In genomic region chr7:44727346-44728262, GRCh38 we compare ENCODE assay signal across 1 cellular context.
TF ChIP-seq lines count a peak whose summit lies in the region.

No MANE protein-coding gene starts in this region.

TF ChIP-seq in GM23338, 12 proteins besides CTCF, POLR2A, EP300 and RAD21 (continued from another document):
- TF ChIP-seq ETS1 (IDR thresholded peaks at IDR 0.05) = no peak
- TF ChIP-seq JUNB (IDR thresholded peaks at IDR 0.05; ENCODE audit: unreplicated experiment) = no peak
- TF ChIP-seq NANOG (IDR thresholded peaks at IDR 0.05; ENCODE audit: borderline replicate concordance) = no peak
- no peak for TF ChIP-seq ZNF331 (CRISPR knock-in tag; IDR thresholded peaks at IDR 0.05; ENCODE audit: low read depth)
- TF ChIP-seq EZH2 (IDR thresholded peaks at IDR 0.05; ENCODE audit: low read depth, unreplicated experiment) = no peak
- TF ChIP-seq EZH2phosphoT487 (IDR thresholded peaks at IDR 0.05; ENCODE audit: unreplicated experiment) = no peak
- TF ChIP-seq POLR2AphosphoS5 (IDR thresholded peaks at IDR 0.05; ENCODE audit: low read depth) = no peak
- TF ChIP-seq CREB1 (CRISPR knock-in tag; IDR thresholded peaks at IDR 0.05; ENCODE audit: low read depth) = no peak
